11 cellular contexts compared by ENCODE assay signal in genomic region chr14:53032161-53032803, GRCh38.
DNase-seq lines count a peak whose midpoint lies in the region; ATAC-seq, FAIRE-seq and TF ChIP-seq lines count a peak whose summit lies in the region.
"Had no signal": no experiment of that assay in that cellular context is flagged by ENCODE, and none has a peak within 500 bp of the region (broad histone marks: within the 10 kb centered on the region; RNA-seq: fewer than 3 reads in every experiment).

No MANE protein-coding gene starts in this region.

- peaks cover 0 to 6% (median 0%) of the 10 kb centered on the region in 4 donors for H3K36me3 ChIP-seq in stomach
- H3K36me3 ChIP-seq in small intestine (ENCODE audit: control insufficient read depth in 2 of 2, insufficient read depth in 2 of 2, low read length in 2 of 2), result no peaks in the 10 kb centered on the region

- peaks cover 37% of the 10 kb centered on the region for H3K4me1 Mint-ChIP-seq in brain

- H3K27me3 ChIP-seq in stomach, result no peaks in the 10 kb centered on the region
- H3K27me3 ChIP-seq in small intestine (ENCODE audit: control insufficient read depth in 2 of 2, insufficient read depth in 2 of 2, low read length in 2 of 2), result no peaks in the 10 kb centered on the region

- no peak for TF ChIP-seq EP300 in stomach (IDR thresholded peaks at IDR 0.05)

- peak overlapping the region in 3 of 5 donors; percentile 17 to 47 (median 41) for H3K27ac ChIP-seq in stomach
- H3K27ac ChIP-seq in small intestine (ENCODE audit: low read depth in 1 of 2, low read length in 1 of 2), result no peak overlapping the region

- DNase-seq in HCEC 1CT, result peak; percentile 90
- peak; percentile 79 for DNase-seq in iris pigment epithelial cell (ENCODE audit: low read depth)
- DNase-seq in stomach, result no peak
- no peak for DNase-seq in NCI-H748 treated with DMSO at 0.1 percent for 48 hours (lab: John Stamatoyannopoulos, UW)
- DNase-seq in small intestine, result no peak
- DNase-seq: GDM1; naive thymus-derived CD8-positive, alpha-beta T cell; NCI-H526 treated with DMSO at 0.1 percent for 48 hours had no signal

- TF ChIP-seq POLR2A in stomach (IDR thresholded peaks at IDR 0.05), result no peak

- intact Hi-C loops in stomach (cut with DNase I; ENCODE audit: low total_unique reads), result no loop called here

- ATAC-seq in HG02885 (IDR thresholded peaks at IDR 0.05; ENCODE audit: poor library complexity, unreplicated experiment) (no peak), GM21447 (IDR thresholded peaks at IDR 0.05; ENCODE audit: unreplicated experiment) (no peak)
- ATAC-seq: naive thymus-derived CD8-positive, alpha-beta T cell had no signal

- peak overlapping the region in 1 of 5 experiments; percentile 9 for H3K4me3 Mint-ChIP-seq in brain
- H3K4me3 Mint-ChIP-seq: naive thymus-derived CD8-positive, alpha-beta T cell had no signal

- H3K4me1 ChIP-seq in stomach (peaks cover 0 to 31% (median 12%) of the 10 kb centered on the region in 4 donors), small intestine (ENCODE audit: control insufficient read depth in 2 of 2, insufficient read depth in 1 of 2, low read depth in 1 of 2, low read length in 1 of 2) (peaks cover 0 to 4% of the 10 kb centered on the region in 2 donors)

- H3K36me3 Mint-ChIP-seq in brain, result peaks cover 27% of the 10 kb centered on the region

- H3K9me3 ChIP-seq in stomach, result no peaks in the 10 kb centered on the region
- H3K9me3 ChIP-seq in small intestine (ENCODE audit: control insufficient read depth, low read depth), result no peaks in the 10 kb centered on the region

- TF ChIP-seq CTCF in brain (conservative IDR thresholded peaks at IDR 0.05), result no peak
- no peak for TF ChIP-seq CTCF in stomach (IDR thresholded peaks at IDR 0.05)

- WGBS in stomach, 5 donors, result 37 to 45% (median 42%) methylated on average over 2 of the region's 2 CpGs
- WGBS in small intestine, 3 donors, result 50 to 57% (median 51%) methylated on average over 2 of the region's 2 CpGs

- peaks cover 0 to 8% (median 5%) of the 10 kb centered on the region in 5 experiments for H3K9me3 Mint-ChIP-seq in brain

- H3K27me3 Mint-ChIP-seq in brain, result no peaks in the 10 kb centered on the region
- H3K27me3 Mint-ChIP-seq: naive thymus-derived CD8-positive, alpha-beta T cell had no signal

- FAIRE-seq in small intestine (lab: Jason Lieb, UNC), result no peak

- H3K4me3 ChIP-seq in stomach (no peak overlapping the region), small intestine (ENCODE audit: low read depth in 1 of 2, low read length in 2 of 2) (no peak overlapping the region)

- H3K27ac Mint-ChIP-seq in brain, result peak overlapping the region in 3 of 5 experiments; percentile 39 to 79 (median 65)
- H3K27ac Mint-ChIP-seq: naive thymus-derived CD8-positive, alpha-beta T cell had no signal

Comparison
In these comparisons a context has a peak if more than half of its experiments do, and no peak if none do; other contexts are left out.
1. DNase-seq: peak in HCEC 1CT (single experiment) and iris pigment epithelial cell (single experiment); none in stomach (single experiment), NCI-H748 treated with DMSO at 0.1 percent for 48 hours (single experiment) and small intestine (single experiment).
2. H3K27ac ChIP-seq: peak in stomach (3 of 5); none in small intestine (0 of 2).